In the genomic region with DNA sequence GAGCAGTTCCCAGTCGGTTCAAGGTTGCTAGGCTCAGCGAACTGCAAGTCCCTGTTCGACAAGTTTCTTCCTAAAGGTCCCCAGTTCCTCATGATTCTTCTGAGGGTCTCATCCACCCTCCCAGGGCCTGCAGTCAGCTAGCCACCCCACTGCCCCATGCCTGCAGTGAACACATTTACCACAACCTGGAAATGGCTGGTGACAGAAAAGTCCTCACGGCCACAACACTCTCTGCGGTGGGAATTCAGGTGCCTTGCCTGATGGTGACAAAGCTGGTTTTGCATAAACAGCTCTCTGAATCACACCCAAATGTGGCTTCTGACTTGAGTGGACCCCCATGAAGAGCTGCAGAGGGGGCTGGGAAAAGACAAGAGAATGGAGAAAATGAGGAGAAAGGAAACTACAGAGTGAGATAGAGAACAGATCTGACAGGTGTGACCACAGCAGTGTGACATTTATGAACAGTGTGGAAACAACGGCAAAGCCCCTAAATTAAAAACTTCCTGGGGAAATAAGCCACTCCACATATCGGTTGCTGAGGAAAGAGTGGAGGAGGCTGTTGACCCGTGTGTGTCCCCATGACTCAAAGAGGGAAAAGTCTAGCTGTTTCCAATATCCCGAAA, we compare ENCODE assay signal across 11 cellular contexts. TPM values are rescaled to one million over a fixed set of nuclear protein-coding genes. Genes with fewer than 3 reads are reported as not detected.
DNase-seq lines count a peak whose midpoint lies in the region; ATAC-seq and TF ChIP-seq lines count a peak whose summit lies in the region.
"Had no signal": no experiment of that assay in that cellular context is flagged by ENCODE, and none has a peak within 500 bp of the region (broad histone marks: within the 10 kb centered on the region; RNA-seq: fewer than 3 reads in every experiment).

No MANE protein-coding gene starts in this region.

- H3K27me3 Mint-ChIP-seq in T-cell (no peaks in the 10 kb centered on the region), memory B cell (no peaks in the 10 kb centered on the region)

- H3K4me1 ChIP-seq in DND-41 (ENCODE audit: insufficient read depth, low read length) = peaks cover 15% of the 10 kb centered on the region

- DNase-seq in DND-41 (peak; percentile 55), T-cell (peak in 1 of 34 experiments; percentile 25), memory B cell (ENCODE audit: low spot score in 2 of 2) (no peak), EL (no peak), omental fat pad (ENCODE audit: low spot score) (no peak), HuH-7 (ENCODE audit: low spot score) (no peak), MV-4-11 (lab: John Stamatoyannopoulos, UW) (no peak)
- DNase-seq: NCI-H1092, NCI-H82, T-helper 9 cell had no signal

- no peaks in the 10 kb centered on the region for H3K27me3 ChIP-seq in DND-41 (ENCODE audit: insufficient read depth, low read length, poor library complexity)

- H3K27ac Mint-ChIP-seq in T-cell = peak overlapping the region; percentile 95 to 97
- H3K27ac Mint-ChIP-seq in memory B cell = peak overlapping the region; percentile 93

- H2AFZ ChIP-seq in DND-41 (ENCODE audit: low read depth, low read length) = 0 out of 2 replicates have a peak overlapping the region, but pooled peaks have one; percentile 25

- H3K27ac ChIP-seq in DND-41 (ENCODE audit: low read length) = peak overlapping the region; percentile 47

- CTCF ChIA-PET in T-cell (lab: Charles Lee) = interaction anchor here (0.6 to 2.3 kb wide), 6 partner anchors 10 to 120 kb away, joined by 3 to 17 read pairs (median 3); partner anchors contain the start of gene VAMP1 (in 1 of the 2)

- peak; percentile 81 for ATAC-seq in DND-41 (ENCODE audit: insufficient read depth, low read depth)
- peak; percentile 38 for ATAC-seq in GM19463 (IDR thresholded peaks at IDR 0.05; ENCODE audit: unreplicated experiment)
- peak in 2 of 4 experiments; percentile 15 to 17 for ATAC-seq in T-cell (replicated peaks in 1 of 4)
- peak; percentile 69 for ATAC-seq in memory B cell (ENCODE audit: low read depth)
- no peak for ATAC-seq in omental fat pad (ENCODE audit: low FRiP score)

- H3K4me3 Mint-ChIP-seq in T-cell (peak overlapping the region; percentile 98 to 99 (median 99)), memory B cell (peak overlapping the region; percentile 97)

- peak overlapping the region; percentile 31 for H3K9ac ChIP-seq in DND-41 (ENCODE audit: low read depth, low read length)

- peaks cover 14% of the 10 kb centered on the region for H3K36me3 Mint-ChIP-seq in T-cell
- H3K36me3 Mint-ChIP-seq in memory B cell = peaks cover 17% of the 10 kb centered on the region

- TF ChIP-seq CTCF in DND-41 (IDR thresholded peaks at IDR 0.05; ENCODE audit: borderline replicate concordance, extremely low read depth, low read length, poor library complexity, severe bottlenecking) = no peak
- no peak for TF ChIP-seq CTCF in omental fat pad (IDR thresholded peaks at IDR 0.05)

- H3K4me3 ChIP-seq in DND-41 (ENCODE audit: low read depth in 1 of 2, low read length in 2 of 2) = no peak overlapping the region

- H3K36me3 ChIP-seq in DND-41 (ENCODE audit: insufficient read depth, low read length) = no peaks in the 10 kb centered on the region

- no peaks in the 10 kb centered on the region for H3K9me3 ChIP-seq in DND-41 (ENCODE audit: insufficient read depth, low read length, severe bottlenecking)

- POLR2A ChIA-PET in T-cell (lab: Charles Lee) = interaction anchor here (0.5 to 1.0 kb wide), 3 partner anchors 12 to 28 kb away, joined by 3 to 7 read pairs (median 4); no protein-coding TSS in a partner anchor

- H4K20me1 ChIP-seq in DND-41 (ENCODE audit: insufficient read depth, low read length) = no peaks in the 10 kb centered on the region

- no peaks in the 10 kb centered on the region for H3K9me3 Mint-ChIP-seq in T-cell
- H3K9me3 Mint-ChIP-seq in memory B cell = no peaks in the 10 kb centered on the region

- H3K4me1 Mint-ChIP-seq in T-cell (peaks cover 53 to 78% (median 69%) of the 10 kb centered on the region in 3 donors), memory B cell (peaks cover 55% of the 10 kb centered on the region)

- no peaks in the 10 kb centered on the region for H3K79me2 ChIP-seq in DND-41 (ENCODE audit: insufficient read depth, low read length)

- H3K4me2 ChIP-seq in DND-41 (ENCODE audit: insufficient read depth, low read length) = no peak overlapping the region

RNA-seq across cellular contexts. Expression of gene CD27, which starts 1.3 kb away (rescaled TPM):
- total RNA-seq in T-cell (100 to 1,000 TPM in 4 of 5 donors, 10 to 100 TPM in 1; 94.0 to 140 (median 138) TPM), omental fat pad (under 1 TPM in 3 of 4 donors, not detected in 1; 0.50 to 0.96 (median 0.65) TPM)

RNA-seq across cellular contexts. Expression of gene TAPBPL, which starts 8.4 kb away (rescaled TPM):
- total RNA-seq in T-cell (10 to 100 TPM; 22.6 to 77.0 (median 60.3) TPM), omental fat pad (10 to 100 TPM; 16.3 to 26.0 (median 18.5) TPM)

RNA-seq across cellular contexts. Expression of gene VAMP1, which starts 27.0 kb away (rescaled TPM):
- total RNA-seq in T-cell = 10 to 100 TPM; 64.6 to 92.2 (median 75.8) TPM
- 1 to 10 TPM; 4.2 to 9.6 (median 6.2) TPM for total RNA-seq in omental fat pad

RNA-seq across cellular contexts. Expression of gene MRPL51, which starts 49.6 kb away (rescaled TPM):
- 10 to 100 TPM; 34.3 to 86.6 (median 80.3) TPM for total RNA-seq in T-cell
- total RNA-seq in omental fat pad = 100 to 1,000 TPM in 1 of 4 donors, 10 to 100 TPM in 3; 44.1 to 118 (median 67.8) TPM

RNA-seq across cellular contexts. Expression of gene NCAPD2, which starts 50.4 kb away (rescaled TPM):
- 10 to 100 TPM; 32.8 to 43.8 (median 40.7) TPM for total RNA-seq in T-cell
- 10 to 100 TPM; 10.6 to 36.3 (median 20.7) TPM for total RNA-seq in omental fat pad

Comparison
In these comparisons a context has a peak if more than half of its experiments do, and no peak if none do; other contexts are left out.
1. RNA of gene CD27, which starts 1.3 kb away (total RNA-seq): 94.0 to 140 TPM in T-cell; 0.50 to 0.96 TPM in omental fat pad; every median in the first group is over 10 times any median in the second.
2. RNA of gene VAMP1, which starts 27.0 kb away (total RNA-seq): 64.6 to 92.2 TPM in T-cell; 4.2 to 9.6 TPM in omental fat pad; every median in the first group is over 4 times any median in the second.